17 cellular contexts compared by ENCODE assay signal in the genomic region with DNA sequence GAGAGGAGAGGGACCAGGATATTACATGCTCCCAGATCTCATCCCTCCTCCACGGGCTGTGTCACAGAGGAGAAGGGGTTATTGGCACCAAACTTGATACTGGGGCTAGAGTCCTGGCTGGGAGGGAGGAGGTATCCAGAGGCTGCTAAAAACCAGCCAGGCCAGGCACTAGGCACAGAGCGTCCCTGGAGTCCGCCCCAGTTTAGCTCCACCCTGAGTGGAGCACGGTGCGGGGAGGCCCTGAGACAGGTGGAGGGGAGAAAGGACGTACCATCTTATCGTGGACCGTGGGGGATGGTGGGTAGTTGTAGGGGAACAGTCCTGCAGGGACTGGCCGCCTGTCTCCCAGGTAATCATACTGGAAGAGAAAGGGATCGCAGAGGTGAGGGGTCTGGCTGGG. TPM values are rescaled to one million over a fixed set of nuclear protein-coding genes. Genes with fewer than 3 reads are reported as not detected.
DNase-seq lines count a peak whose midpoint lies in the region; ATAC-seq, FAIRE-seq and TF ChIP-seq lines count a peak whose summit lies in the region.
"Had no signal": no experiment of that assay in that cellular context is flagged by ENCODE, and none has a peak within 500 bp of the region (broad histone marks: within the 10 kb centered on the region; RNA-seq: fewer than 3 reads in every experiment).

No MANE protein-coding gene starts in this region.

- peak overlapping the region; percentile 27; the same call in 1 of the 2 replicates for H2BK120ac ChIP-seq in IMR-90 (ENCODE audit: low read depth, low read length)

- H3K4me3 Mint-ChIP-seq in dendritic cell treated with granulocyte-macrophage colony-stimulating factor and Interleukin-4, amounts not matched to agents 40 ng/mL and 50 ng/mL, for 4 days: no peak overlapping the region
- H3K4me3 Mint-ChIP-seq in nephron: no peak overlapping the region
- H3K4me3 Mint-ChIP-seq: IgD-negative memory B cell had no signal

- TF ChIP-seq POLR2A in IMR-90 (IDR thresholded peaks at IDR 0.05; ENCODE audit: low read depth, low read length): no peak

- H3K9ac ChIP-seq in IMR-90 (ENCODE audit: low read depth, low read length): no peak overlapping the region
- H3K9ac ChIP-seq: BLaER1 had no signal

- ATAC-seq in IMR-90 (ENCODE audit: low read depth): no peak
- ATAC-seq: HCT116 had no signal

- in situ Hi-C loops in IMR-90 (cut with MboI; ENCODE audit: low sequenced_read_pairs): no loop called here
- in situ Hi-C loops in HAP-1 (cut with MboI; ENCODE audit: low sequenced_read_pairs): no loop called here

- H3K36me3 ChIP-seq in IMR-90 (ENCODE audit: control insufficient read depth, insufficient read depth, low read length) (peaks cover 19% of the 10 kb centered on the region), HAP-1 (replicated peaks) (no peaks in the 10 kb centered on the region), tibial artery (peaks cover 0 to 47% (median 3%) of the 10 kb centered on the region in 3 donors)
- H3K36me3 ChIP-seq: BLaER1 had no signal

- H3K27me3 ChIP-seq in IMR-90 (ENCODE audit: control insufficient read depth, insufficient read depth, low read length): no peaks in the 10 kb centered on the region
- no peaks in the 10 kb centered on the region for H3K27me3 ChIP-seq in HAP-1 (ENCODE audit: low read depth)
- H3K27me3 ChIP-seq in tibial artery: no peaks in the 10 kb centered on the region
- H3K27me3 ChIP-seq: BLaER1 had no signal

- H3K23ac ChIP-seq in IMR-90 (ENCODE audit: low read depth, low read length): no peak overlapping the region

- CTCF ChIA-PET in IMR-90 (lab: Yijun Ruan, JAX): interaction anchor here (1.1 to 3.4 kb wide), 2 partner anchors 103 to 107 kb away, joined by 3 to 15 read pairs; a partner anchor contains a TSS

- no TSS peak for BruUV-seq in IMR-90 (replicated peaks; lab: Mats Ljungman, UMichigan)

- dilution Hi-C loops in IMR-90 (cut with HindIII; ENCODE audit: low sequenced_read_pairs, unreplicated experiment): no loop called here

- no peaks in the 10 kb centered on the region for H3K9me3 Mint-ChIP-seq in dendritic cell treated with granulocyte-macrophage colony-stimulating factor and Interleukin-4, amounts not matched to agents 40 ng/mL and 50 ng/mL, for 4 days
- no peaks in the 10 kb centered on the region for H3K9me3 Mint-ChIP-seq in nephron
- H3K9me3 Mint-ChIP-seq: IgD-negative memory B cell had no signal

- no peak for TF ChIP-seq RAD21 in IMR-90 (IDR thresholded peaks at IDR 0.05; ENCODE audit: low read length)

- peaks cover 6% of the 10 kb centered on the region; the same call in 1 of the 2 replicates for H3K9me1 ChIP-seq in IMR-90 (ENCODE audit: insufficient read depth, low read length)

- 0 out of 3 replicates have a peak overlapping the region, but pooled peaks have one; percentile 28 for H2BK15ac ChIP-seq in IMR-90 (ENCODE audit: low read depth, low read length)

- no peak overlapping the region for H3K4me2 ChIP-seq in IMR-90 (ENCODE audit: low read depth, low read length)
- H3K4me2 ChIP-seq: BLaER1 had no signal

- H4K91ac ChIP-seq in IMR-90 (ENCODE audit: insufficient read depth, low read depth, low read length): peak overlapping the region; percentile 21; the same call in 1 of the 2 replicates

- no peak overlapping the region for H3K14ac ChIP-seq in IMR-90 (replicated peaks; ENCODE audit: low read depth, low read length)

- peak overlapping the region; percentile 23; the same call in 1 of the 2 replicates for H2AK5ac ChIP-seq in IMR-90 (ENCODE audit: low read depth, low read length)

- H3K79me1 ChIP-seq in IMR-90 (ENCODE audit: low read depth in 1 of 2, low read length in 2 of 2): no peaks in the 10 kb centered on the region

- peak; percentile 74 for FAIRE-seq in urothelium cell line (lab: Jason Lieb, UNC)
- FAIRE-seq: RCC 7860 had no signal

- H3K27ac Mint-ChIP-seq in dendritic cell treated with granulocyte-macrophage colony-stimulating factor and Interleukin-4, amounts not matched to agents 40 ng/mL and 50 ng/mL, for 4 days: peak overlapping the region; percentile 59
- peak overlapping the region in 2 of 3 experiments; percentile 28 to 29 for H3K27ac Mint-ChIP-seq in nephron

- H2AFZ ChIP-seq in IMR-90 (replicated peaks; ENCODE audit: low read length, poor library complexity): peak overlapping the region; percentile 6

- no peak overlapping the region for H2AK9ac ChIP-seq in IMR-90 (replicated peaks; ENCODE audit: low read depth, low read length, poor library complexity)

- H3K36me3 Mint-ChIP-seq in dendritic cell treated with granulocyte-macrophage colony-stimulating factor and Interleukin-4, amounts not matched to agents 40 ng/mL and 50 ng/mL, for 4 days (ENCODE audit: low read depth): no peaks in the 10 kb centered on the region
- H3K36me3 Mint-ChIP-seq in nephron (ENCODE audit: low read depth): peaks cover 44% of the 10 kb centered on the region

- H3K4me3 ChIP-seq in IMR-90 (ENCODE audit: insufficient read depth, low read depth, low read length) (no peak overlapping the region), HAP-1 (no peak overlapping the region), tibial artery (no peak overlapping the region)
- H3K4me3 ChIP-seq: BLaER1 had no signal

- no peak overlapping the region for H2BK5ac ChIP-seq in IMR-90 (ENCODE audit: low read depth, low read length, poor library complexity, severe bottlenecking)

- WGBS in IMR-90 (ENCODE audit: extremely low coverage in 2 of 2, insufficient read length in 1 of 2), 2 experiments: 96% methylated on average over 7 of the region's 10 CpGs; no CpG with 5 or more reads in 1 of the 2 experiments

- no peaks in the 10 kb centered on the region for H4K20me1 ChIP-seq in IMR-90 (ENCODE audit: insufficient read depth, low read length)
- H4K20me1 ChIP-seq: BLaER1 had no signal

- no peak for DNase-seq in IMR-90
- no peak for DNase-seq in urothelium cell line (ENCODE audit: low spot score)
- no peak for DNase-seq in NCI-H1105 treated with DMSO at 0.1 percent for 48 hours (lab: John Stamatoyannopoulos, UW)
- no peak for DNase-seq in HAP-1 (ENCODE audit: low spot score in 2 of 2)
- no peak for DNase-seq in tibial artery
- DNase-seq: GF-D8, MV-4-11, NCI-H1436, NCI-H2081, NCI-H524, SIG-M5 had no signal

- H3K9me3 ChIP-seq in IMR-90 (ENCODE audit: control insufficient read depth, insufficient read depth, low read length): no peaks in the 10 kb centered on the region
- no peaks in the 10 kb centered on the region for H3K9me3 ChIP-seq in HAP-1
- no peaks in the 10 kb centered on the region for H3K9me3 ChIP-seq in tibial artery
- H3K9me3 ChIP-seq: BLaER1 had no signal

- no peak overlapping the region for H4K8ac ChIP-seq in IMR-90 (ENCODE audit: low read depth in 2 of 2, low read length in 2 of 2)

- TF ChIP-seq CTCF in IMR-90 (conservative IDR thresholded peaks at IDR 0.05; ENCODE audit: low read depth, low read length): no peak
- no peak for TF ChIP-seq CTCF in nephron (IDR thresholded peaks at IDR 0.05; ENCODE audit: unreplicated experiment in 3 of 3)
- no peak for TF ChIP-seq CTCF in tibial artery (IDR thresholded peaks at IDR 0.05)

- H3K4me1 ChIP-seq in IMR-90 (ENCODE audit: control insufficient read depth, insufficient read depth, low read length) (peaks cover 19% of the 10 kb centered on the region), HAP-1 (peaks cover 3% of the 10 kb centered on the region; the same call in 1 of the 2 replicates), tibial artery (peaks cover 0 to 30% (median 13%) of the 10 kb centered on the region in 4 donors)

- H3K27me3 Mint-ChIP-seq in dendritic cell treated with granulocyte-macrophage colony-stimulating factor and Interleukin-4, amounts not matched to agents 40 ng/mL and 50 ng/mL, for 4 days: no peaks in the 10 kb centered on the region
- no peaks in the 10 kb centered on the region for H3K27me3 Mint-ChIP-seq in nephron (ENCODE audit: low read depth)
- H3K27me3 Mint-ChIP-seq: IgD-negative memory B cell had no signal

- POLR2A ChIA-PET in IMR-90 (lab: Charles Lee; ENCODE audit: unreplicated experiment): no interaction called here

- H3K27ac ChIP-seq in IMR-90 (ENCODE audit: insufficient read depth, low read length) (no peak overlapping the region), tibial artery (peak overlapping the region in 1 of 2 donors; percentile 53)
- H3K27ac ChIP-seq: BLaER1 had no signal

- H3K18ac ChIP-seq in IMR-90 (ENCODE audit: low read depth, low read length): no peak overlapping the region

- H3K56ac ChIP-seq in IMR-90 (ENCODE audit: extremely low read depth, insufficient read depth, low read length): no peak overlapping the region

- 0 out of 2 replicates have a peak overlapping the region, but pooled peaks have one; percentile 9 for H4K5ac ChIP-seq in IMR-90 (ENCODE audit: low read depth, low read length)

- peaks cover 28% of the 10 kb centered on the region for H3K4me1 Mint-ChIP-seq in dendritic cell treated with granulocyte-macrophage colony-stimulating factor and Interleukin-4, amounts not matched to agents 40 ng/mL and 50 ng/mL, for 4 days (ENCODE audit: low read depth)
- peaks cover 18% of the 10 kb centered on the region for H3K4me1 Mint-ChIP-seq in nephron
- H3K4me1 Mint-ChIP-seq: IgD-negative memory B cell had no signal

- no peak overlapping the region for H3K4ac ChIP-seq in IMR-90 (ENCODE audit: low read depth, low read length)

- 0 out of 2 replicates have a peak overlapping the region, but pooled peaks have one; percentile 7 for H2BK20ac ChIP-seq in IMR-90 (ENCODE audit: low read depth, low read length)

- intact Hi-C loops in IMR-90 (cut with micrococcal nuclease) (no loop called here), tibial artery (cut with DNase I; ENCODE audit: low total_unique reads) (loop anchor here (5.0 kb wide), 1 partner anchor 106 kb away; no protein-coding TSS in a partner anchor)
- intact Hi-C loops in dendritic cell treated with granulocyte-macrophage colony-stimulating factor and Interleukin-4, amounts not matched to agents 40 ng/mL and 50 ng/mL, for 4 days (cut with micrococcal nuclease): no loop called here

TF ChIP-seq in IMR-90, 13 proteins besides CTCF, POLR2A, EP300 and RAD21 (continues in another document):
- TF ChIP-seq CEBPB (IDR thresholded peaks at IDR 0.05; ENCODE audit: low read depth, low read length) (no peak), MAZ (IDR thresholded peaks at IDR 0.05; ENCODE audit: borderline replicate concordance, low read depth, low read length) (no peak), SMC3 (IDR thresholded peaks at IDR 0.05; ENCODE audit: low read depth, low read length) (no peak), MXI1 (IDR thresholded peaks at IDR 0.05; ENCODE audit: borderline replicate concordance, low read depth, low read length) (no peak), CHD1 (IDR thresholded peaks at IDR 0.05; ENCODE audit: low read depth, low read length) (no peak), FOS (IDR thresholded peaks at IDR 0.05; ENCODE audit: low read depth, low read length) (no peak)

RNA-seq across cellular contexts. Expression of a gene that starts 42.7 kb away (rescaled TPM):
- total RNA-seq in IMR-90 (2012; rRNA removed): not detected in 2 replicates
- 0.32 TPM in 1 of 2 replicates, not detected in the other for polyA plus RNA-seq in IMR-90 (2012; rRNA removed)
- polyA plus RNA-seq in IMR-90 (2012; cell fraction: cytosol; rRNA removed): not detected in 2 replicates
- 0.08 TPM in 1 of 2 replicates, not detected in the other for polyA plus RNA-seq in IMR-90 (2012; cell fraction: nucleus; rRNA removed; ENCODE audit: low replicate concordance)
- polyA plus RNA-seq: IgD-negative memory B cell had no signal
